21 cellular contexts compared by ENCODE assay signal in genomic region chr7:44313016-44313415, GRCh38. TPM values are rescaled to one million over a fixed set of nuclear protein-coding genes. Genes with fewer than 3 reads are reported as not detected.
DNase-seq lines count a peak whose midpoint lies in the region; ATAC-seq and TF ChIP-seq lines count a peak whose summit lies in the region.
"Had no signal": no experiment of that assay in that cellular context is flagged by ENCODE, and none has a peak within 500 bp of the region (broad histone marks: within the 10 kb centered on the region; RNA-seq: fewer than 3 reads in every experiment).

No MANE protein-coding gene starts in this region.

- H3K36me3 ChIP-seq in Peyer's patch (no peaks in the 10 kb centered on the region), skeletal muscle tissue (ENCODE audit: control insufficient read depth in 3 of 3, insufficient read depth in 3 of 3, low read length in 3 of 3) (no peaks in the 10 kb centered on the region)
- H3K36me3 ChIP-seq: BE2C had no signal

- peaks cover 5% of the 10 kb centered on the region for H3K4me1 Mint-ChIP-seq in activated CD4-positive, alpha-beta memory T cell treated with anti-CD3 and anti-CD28 coated beads, Interleukin-2, amount 10 ng/mL, durations not matched to agents 7 days and 5 days
- peaks cover 2% of the 10 kb centered on the region for H3K4me1 Mint-ChIP-seq in activated CD4-positive, alpha-beta memory T cell treated with anti-CD3 and anti-CD28 coated beads for 36 hours (ENCODE audit: low read depth)

- H3K9ac ChIP-seq in skeletal muscle tissue (ENCODE audit: low read depth in 1 of 3, low read length in 3 of 3) = peak overlapping the region; percentile 71 to 84 (median 75)

- no peak for ATAC-seq in omental fat pad (ENCODE audit: low FRiP score)
- no peak for ATAC-seq in SK-N-SH treated with all-trans-retinoic acid at 6 μM for 48 hours
- ATAC-seq: CD8-positive, alpha-beta T cell; HCT116; Panc1 had no signal

- POLR2A ChIA-PET in activated CD4-positive, alpha-beta memory T cell treated with anti-CD3 and anti-CD28 coated beads, Interleukin-2, amount 10 ng/mL, durations not matched to agents 7 days and 5 days (lab: Charles Lee) = no interaction called here
- POLR2A ChIA-PET in activated CD4-positive, alpha-beta memory T cell treated with anti-CD3 and anti-CD28 coated beads for 36 hours (lab: Charles Lee) = no interaction called here

- H3K27me3 Mint-ChIP-seq in activated CD4-positive, alpha-beta memory T cell treated with anti-CD3 and anti-CD28 coated beads, Interleukin-2, amount 10 ng/mL, durations not matched to agents 7 days and 5 days = peaks cover 36% of the 10 kb centered on the region
- peaks cover 12% of the 10 kb centered on the region for H3K27me3 Mint-ChIP-seq in activated CD4-positive, alpha-beta memory T cell treated with anti-CD3 and anti-CD28 coated beads for 36 hours

- H3K27me3 ChIP-seq in Peyer's patch (peaks cover 0 to 6% of the 10 kb centered on the region in 2 donors), skeletal muscle tissue (ENCODE audit: control insufficient read depth in 3 of 3, insufficient read depth in 3 of 3, low read length in 3 of 3) (peaks cover 0 to 6% (median 0%) of the 10 kb centered on the region in 3 donors)
- H3K27me3 ChIP-seq: BE2C had no signal

- no peak for TF ChIP-seq CTCF in Peyer's patch (IDR thresholded peaks at IDR 0.05)
- TF ChIP-seq CTCF in omental fat pad (IDR thresholded peaks at IDR 0.05) = no peak

- H3K9me3 ChIP-seq in Peyer's patch (no peaks in the 10 kb centered on the region), skeletal muscle tissue (ENCODE audit: control insufficient read depth in 3 of 3, low read length in 3 of 3) (no peaks in the 10 kb centered on the region)
- H3K9me3 ChIP-seq: BE2C had no signal

- no peaks in the 10 kb centered on the region for H3K36me3 Mint-ChIP-seq in activated CD4-positive, alpha-beta memory T cell treated with anti-CD3 and anti-CD28 coated beads, Interleukin-2, amount 10 ng/mL, durations not matched to agents 7 days and 5 days (ENCODE audit: low read depth)
- H3K36me3 Mint-ChIP-seq in activated CD4-positive, alpha-beta memory T cell treated with anti-CD3 and anti-CD28 coated beads for 36 hours = no peaks in the 10 kb centered on the region
- H3K36me3 Mint-ChIP-seq: CD8-positive, alpha-beta T cell had no signal

- H3K4me3 ChIP-seq in Peyer's patch (no peak overlapping the region), skeletal muscle tissue (ENCODE audit: low read length in 3 of 3) (peak overlapping the region in 2 of 3 donors; percentile 49 to 53)

- H3K4me3 Mint-ChIP-seq in activated CD4-positive, alpha-beta memory T cell treated with anti-CD3 and anti-CD28 coated beads, Interleukin-2, amount 10 ng/mL, durations not matched to agents 7 days and 5 days = no peak overlapping the region
- H3K4me3 Mint-ChIP-seq in activated CD4-positive, alpha-beta memory T cell treated with anti-CD3 and anti-CD28 coated beads for 36 hours = no peak overlapping the region
- H3K4me3 Mint-ChIP-seq: CD8-positive, alpha-beta T cell had no signal

- no peak overlapping the region for H3K27ac ChIP-seq in Peyer's patch
- peak overlapping the region; percentile 92 for H3K27ac ChIP-seq in skeletal muscle tissue (ENCODE audit: low read depth, low read length)

- H3K4me1 ChIP-seq in Peyer's patch (peaks cover 0 to 12% (median 3%) of the 10 kb centered on the region in 4 donors), skeletal muscle tissue (ENCODE audit: control insufficient read depth in 3 of 3, insufficient read depth in 3 of 3, low read length in 3 of 3) (peaks cover 28 to 60% (median 48%) of the 10 kb centered on the region in 3 donors)
- H3K4me1 ChIP-seq: BE2C had no signal

- peak; percentile 9 for DNase-seq in activated CD4-positive, alpha-beta memory T cell treated with anti-CD3 and anti-CD28 coated beads, Interleukin-2, amount 10 ng/mL, durations not matched to agents 7 days and 5 days
- no peak for DNase-seq in activated CD4-positive, alpha-beta memory T cell treated with anti-CD3 and anti-CD28 coated beads for 36 hours
- peak in 2 of 3 donors; percentile 33 to 43 for DNase-seq in Peyer's patch
- DNase-seq in islet precursor cell = peak; percentile 44
- DNase-seq in omental fat pad (ENCODE audit: low spot score) = no peak
- no peak for DNase-seq in C1 segment of cervical spinal cord (lab: John Stamatoyannopoulos, UW)
- DNase-seq: 8988T, BE2C, DMS79, IMR-90, Kasumi-1, MM.1S, NCI-H1105, NCI-H1694, NCI-H226, NCI-H524 treated with DMSO at 0.1 percent for 48 hours had no signal

- intact Hi-C loops in activated CD4-positive, alpha-beta memory T cell treated with anti-CD3 and anti-CD28 coated beads for 36 hours (cut with micrococcal nuclease) = no loop called here

- no peak for TF ChIP-seq POLR2A in Peyer's patch (IDR thresholded peaks at IDR 0.05)

- CTCF ChIA-PET in activated CD4-positive, alpha-beta memory T cell treated with anti-CD3 and anti-CD28 coated beads, Interleukin-2, amount 10 ng/mL, durations not matched to agents 7 days and 5 days (lab: Charles Lee) = no interaction called here
- CTCF ChIA-PET in activated CD4-positive, alpha-beta memory T cell treated with anti-CD3 and anti-CD28 coated beads for 36 hours (lab: Charles Lee) = no interaction called here

- no peak overlapping the region for H3K27ac Mint-ChIP-seq in activated CD4-positive, alpha-beta memory T cell treated with anti-CD3 and anti-CD28 coated beads, Interleukin-2, amount 10 ng/mL, durations not matched to agents 7 days and 5 days
- H3K27ac Mint-ChIP-seq in activated CD4-positive, alpha-beta memory T cell treated with anti-CD3 and anti-CD28 coated beads for 36 hours = no peak overlapping the region
- H3K27ac Mint-ChIP-seq: CD8-positive, alpha-beta T cell had no signal

- H3K9me3 Mint-ChIP-seq in activated CD4-positive, alpha-beta memory T cell treated with anti-CD3 and anti-CD28 coated beads, Interleukin-2, amount 10 ng/mL, durations not matched to agents 7 days and 5 days = no peaks in the 10 kb centered on the region
- peaks cover 2% of the 10 kb centered on the region for H3K9me3 Mint-ChIP-seq in activated CD4-positive, alpha-beta memory T cell treated with anti-CD3 and anti-CD28 coated beads for 36 hours

TF ChIP-seq in SK-N-SH treated with all-trans-retinoic acid at 6 μM for 48 hours, 23 proteins besides CTCF, POLR2A, EP300 and RAD21 (continues in another document):
- no peak for TF ChIP-seq TCF4 (CRISPR knock-in tag; IDR thresholded peaks at IDR 0.05; ENCODE audit: borderline replicate concordance)
- no peak for TF ChIP-seq ZNF70 (CRISPR knock-in tag; IDR thresholded peaks at IDR 0.05)
- TF ChIP-seq CSRNP3 (CRISPR knock-in tag; IDR thresholded peaks at IDR 0.05) = no peak
- TF ChIP-seq TOX (CRISPR knock-in tag; IDR thresholded peaks at IDR 0.05; ENCODE audit: borderline replicate concordance) = no peak
- TF ChIP-seq ZNF8 (CRISPR knock-in tag; IDR thresholded peaks at IDR 0.05) = no peak
- TF ChIP-seq RARB (CRISPR knock-in tag; IDR thresholded peaks at IDR 0.05) = no peak
- TF ChIP-seq, protein P1, sequence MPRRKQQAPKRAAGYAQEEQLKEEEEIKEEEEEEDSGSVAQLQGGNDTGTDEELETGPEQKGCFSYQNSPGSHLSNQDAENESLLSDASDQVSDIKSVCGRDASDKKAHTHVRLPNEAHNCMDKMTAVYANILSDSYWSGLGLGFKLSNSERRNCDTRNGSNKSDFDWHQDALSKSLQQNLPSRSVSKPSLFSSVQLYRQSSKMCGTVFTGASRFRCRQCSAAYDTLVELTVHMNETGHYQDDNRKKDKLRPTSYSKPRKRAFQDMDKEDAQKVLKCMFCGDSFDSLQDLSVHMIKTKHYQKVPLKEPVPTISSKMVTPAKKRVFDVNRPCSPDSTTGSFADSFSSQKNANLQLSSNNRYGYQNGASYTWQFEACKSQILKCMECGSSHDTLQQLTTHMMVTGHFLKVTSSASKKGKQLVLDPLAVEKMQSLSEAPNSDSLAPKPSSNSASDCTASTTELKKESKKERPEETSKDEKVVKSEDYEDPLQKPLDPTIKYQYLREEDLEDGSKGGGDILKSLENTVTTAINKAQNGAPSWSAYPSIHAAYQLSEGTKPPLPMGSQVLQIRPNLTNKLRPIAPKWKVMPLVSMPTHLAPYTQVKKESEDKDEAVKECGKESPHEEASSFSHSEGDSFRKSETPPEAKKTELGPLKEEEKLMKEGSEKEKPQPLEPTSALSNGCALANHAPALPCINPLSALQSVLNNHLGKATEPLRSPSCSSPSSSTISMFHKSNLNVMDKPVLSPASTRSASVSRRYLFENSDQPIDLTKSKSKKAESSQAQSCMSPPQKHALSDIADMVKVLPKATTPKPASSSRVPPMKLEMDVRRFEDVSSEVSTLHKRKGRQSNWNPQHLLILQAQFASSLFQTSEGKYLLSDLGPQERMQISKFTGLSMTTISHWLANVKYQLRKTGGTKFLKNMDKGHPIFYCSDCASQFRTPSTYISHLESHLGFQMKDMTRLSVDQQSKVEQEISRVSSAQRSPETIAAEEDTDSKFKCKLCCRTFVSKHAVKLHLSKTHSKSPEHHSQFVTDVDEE (CRISPR knock-in tag; IDR thresholded peaks at IDR 0.05) = no peak
- no peak for TF ChIP-seq ZNF565 (CRISPR knock-in tag; conservative IDR thresholded peaks at IDR 0.05; ENCODE audit: low read depth)

RNA-seq across cellular contexts. Expression of gene CAMK2B, which starts 12.4 kb away (rescaled TPM):
- under 1 TPM in 1 of 2 experiments, not detected in 1; 0.10 TPM for total RNA-seq in activated CD4-positive, alpha-beta memory T cell treated with anti-CD3 and anti-CD28 coated beads, Interleukin-2, amount 10 ng/mL, durations not matched to agents 7 days and 5 days
- total RNA-seq in activated CD4-positive, alpha-beta memory T cell treated with anti-CD3 and anti-CD28 coated beads for 36 hours = under 1 TPM; 0.46 to 0.76 TPM
- total RNA-seq in Peyer's patch = 1 to 10 TPM in 3 of 4 donors, under 1 TPM in 1; 0.67 to 3.9 (median 2.2) TPM
- total RNA-seq in skeletal muscle tissue = 4.7 TPM
- under 1 TPM in 1 of 4 donors, not detected in 3; 0.48 TPM for total RNA-seq in omental fat pad
- total RNA-seq: CD8-positive, alpha-beta T cell had no signal

Comparison
In these comparisons a context has a peak if more than half of its experiments do, and no peak if none do; other contexts are left out.
1. DNase-seq: peak in activated CD4-positive, alpha-beta memory T cell treated with anti-CD3 and anti-CD28 coated beads, Interleukin-2, amount 10 ng/mL, durations not matched to agents 7 days and 5 days (single experiment), Peyer's patch (2 of 3) and islet precursor cell (single experiment); none in activated CD4-positive, alpha-beta memory T cell treated with anti-CD3 and anti-CD28 coated beads for 36 hours (single experiment), omental fat pad (single experiment) and C1 segment of cervical spinal cord (0 of 14).
2. H3K4me3 ChIP-seq: peak in skeletal muscle tissue (2 of 3); none in Peyer's patch (0 of 4).